ENCODE assay signal across 8 cellular contexts in the genomic region with DNA sequence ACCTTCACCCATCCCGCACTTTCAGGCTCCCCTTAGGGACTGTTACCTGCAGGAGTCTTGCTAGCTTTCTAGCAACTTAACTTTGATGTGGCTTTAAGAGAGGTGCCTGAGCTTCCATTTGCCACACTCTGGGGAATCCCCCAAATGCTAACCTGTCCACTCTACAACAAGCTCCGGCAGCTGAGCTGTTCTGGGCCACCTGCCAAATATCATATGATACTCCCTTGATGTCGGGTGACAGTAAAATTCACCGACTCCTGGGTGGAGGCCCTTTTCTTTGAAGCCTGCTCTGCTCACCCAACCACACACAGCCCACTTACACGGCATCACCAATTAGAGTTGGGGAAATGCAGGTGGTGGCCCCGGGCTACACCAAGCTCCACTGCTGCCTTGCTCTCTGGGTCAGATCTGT. TPM values are rescaled to one million over a fixed set of nuclear protein-coding genes. Genes with fewer than 3 reads are reported as not detected.
DNase-seq lines count a peak whose midpoint lies in the region; ATAC-seq and TF ChIP-seq lines count a peak whose summit lies in the region.

No MANE protein-coding gene starts in this region.

- H3K9me2 ChIP-seq in MM.1S (replicated peaks; ENCODE audit: insufficient read depth, low read length): no peaks in the 10 kb centered on the region

- no peak overlapping the region for H3K4me3 Mint-ChIP-seq in activated CD4-positive, alpha-beta T cell treated with anti-CD3 and anti-CD28 coated beads for 36 hours

- no peaks in the 10 kb centered on the region for H3K36me3 Mint-ChIP-seq in activated CD4-positive, alpha-beta T cell treated with anti-CD3 and anti-CD28 coated beads for 36 hours (ENCODE audit: low read depth)

- H3K9me3 Mint-ChIP-seq in activated CD4-positive, alpha-beta T cell treated with anti-CD3 and anti-CD28 coated beads for 36 hours (ENCODE audit: low read depth): no peaks in the 10 kb centered on the region

- POLR2A ChIA-PET in activated CD4-positive, alpha-beta T cell treated with anti-CD3 and anti-CD28 coated beads for 36 hours (lab: Charles Lee): interaction anchor here (0.6 to 1.0 kb wide), 2 partner anchors 33 to 211 kb away, joined by 3 read pairs; no protein-coding TSS in a partner anchor

- H3K4me3 ChIP-seq in DND-41 (ENCODE audit: low read depth in 1 of 2, low read length in 2 of 2) (no peak overlapping the region), MM.1S (ENCODE audit: low read length) (no peak overlapping the region)

- DNase-seq in DND-41: peak; percentile 93
- DNase-seq in MM.1S: peak; percentile 99
- peak; percentile 83 for DNase-seq in activated CD4-positive, alpha-beta T cell treated with anti-CD3 and anti-CD28 coated beads for 36 hours
- peak; percentile 52 for DNase-seq in stimulated activated CD8-positive, alpha-beta memory T cell treated with anti-CD3 and anti-CD28 coated beads, Interleukin-12 subunit alpha, Interleukin-12 subunit beta, amount 100 ng/mL, for 24 hours (ENCODE audit: extremely low read depth)
- no peak for DNase-seq in medulla oblongata (ENCODE audit: extremely low spot score)
- no peak for DNase-seq in NCI-H1694 (lab: John Stamatoyannopoulos, UW)
- DNase-seq in KBM-7: no peak

- H3K79me2 ChIP-seq in DND-41 (ENCODE audit: insufficient read depth, low read length) (no peaks in the 10 kb centered on the region), MM.1S (ENCODE audit: low read length) (no peaks in the 10 kb centered on the region)

- peak overlapping the region; percentile 18 for H3K4me2 ChIP-seq in DND-41 (ENCODE audit: insufficient read depth, low read length)
- H3K4me2 ChIP-seq in MM.1S (ENCODE audit: low read depth, low read length): peak overlapping the region; percentile 50

- intact Hi-C loops in activated CD4-positive, alpha-beta T cell treated with anti-CD3 and anti-CD28 coated beads for 36 hours (cut with DNase I, micrococcal nuclease): loop anchor here (1.0 to 5.0 kb wide), 2 partner anchors 198 to 204 kb away; no protein-coding TSS in a partner anchor

- peaks cover 68% of the 10 kb centered on the region for H3K4me1 Mint-ChIP-seq in activated CD4-positive, alpha-beta T cell treated with anti-CD3 and anti-CD28 coated beads for 36 hours

- peak overlapping the region; percentile 66 for H3K27ac ChIP-seq in DND-41 (ENCODE audit: low read length)
- H3K27ac ChIP-seq in MM.1S (ENCODE audit: low read length): peak overlapping the region; percentile 78; the same call in 1 of the 2 replicates

- H3K9me3 ChIP-seq in DND-41 (ENCODE audit: insufficient read depth, low read length, severe bottlenecking) (no peaks in the 10 kb centered on the region), MM.1S (replicated peaks; ENCODE audit: insufficient read depth, low read length) (no peaks in the 10 kb centered on the region)

- no peaks in the 10 kb centered on the region for H4K20me1 ChIP-seq in DND-41 (ENCODE audit: insufficient read depth, low read length)
- no peaks in the 10 kb centered on the region for H4K20me1 ChIP-seq in MM.1S (ENCODE audit: insufficient read depth, low read length)

- CTCF ChIA-PET in activated CD4-positive, alpha-beta T cell treated with anti-CD3 and anti-CD28 coated beads for 36 hours (lab: Charles Lee): interaction anchor here (0.7 to 6.1 kb wide), 9 partner anchors 14 to 313 kb away, joined by 3 to 71 read pairs (median 3); no protein-coding TSS in a partner anchor

- peak overlapping the region; percentile 9; the same call in 1 of the 2 replicates for H3K9ac ChIP-seq in DND-41 (ENCODE audit: low read depth, low read length)
- peak overlapping the region; percentile 35; the same call in 1 of the 2 replicates for H3K9ac ChIP-seq in MM.1S (ENCODE audit: low read length)

- H3F3A ChIP-seq in MM.1S (ENCODE audit: insufficient read depth, low read length): peaks cover 13% of the 10 kb centered on the region

- in situ Hi-C loops in KBM-7 (cut with MboI; ENCODE audit: low pct_unique_long_range_greater_than_20kb, low sequenced_read_pairs): loop anchor here (10.0 kb wide), 1 partner anchor 120 kb away; the partner anchor contains the start of gene CXCR6

- no peak for TF ChIP-seq CTCF in DND-41 (IDR thresholded peaks at IDR 0.05; ENCODE audit: borderline replicate concordance, extremely low read depth, low read length, poor library complexity, severe bottlenecking)
- TF ChIP-seq CTCF in MM.1S (IDR thresholded peaks at IDR 0.05; ENCODE audit: low read length): no peak

- no peak overlapping the region for H2AFZ ChIP-seq in DND-41 (ENCODE audit: low read depth, low read length)
- H2AFZ ChIP-seq in MM.1S (ENCODE audit: low read length): 0 out of 2 replicates have a peak overlapping the region, but pooled peaks have one; percentile 2

- H3K27me3 ChIP-seq in DND-41 (ENCODE audit: insufficient read depth, low read length, poor library complexity) (no peaks in the 10 kb centered on the region), MM.1S (replicated peaks; ENCODE audit: insufficient read depth, low read length) (no peaks in the 10 kb centered on the region)

- H3K27me3 Mint-ChIP-seq in activated CD4-positive, alpha-beta T cell treated with anti-CD3 and anti-CD28 coated beads for 36 hours: peaks cover 57% of the 10 kb centered on the region

- H3K4me1 ChIP-seq in DND-41 (ENCODE audit: insufficient read depth, low read length) (peaks cover 61% of the 10 kb centered on the region), MM.1S (ENCODE audit: low read length) (peaks cover 33% of the 10 kb centered on the region)

- peak; percentile 94 for ATAC-seq in DND-41 (ENCODE audit: insufficient read depth, low read depth)
- ATAC-seq in activated CD4-positive, alpha-beta T cell treated with anti-CD3 and anti-CD28 coated beads for 36 hours: peak; percentile 92
- ATAC-seq in esophagus mucosa: peak; percentile 71

- H3K36me3 ChIP-seq in DND-41 (ENCODE audit: insufficient read depth, low read length) (no peaks in the 10 kb centered on the region), MM.1S (replicated peaks; ENCODE audit: insufficient read depth, low read length) (no peaks in the 10 kb centered on the region)

- H3K27ac Mint-ChIP-seq in activated CD4-positive, alpha-beta T cell treated with anti-CD3 and anti-CD28 coated beads for 36 hours: no peak overlapping the region

RNA-seq across cellular contexts. Expression of gene XCR1, which starts 38.0 kb away (rescaled TPM):
- not detected for total RNA-seq in activated CD4-positive, alpha-beta T cell treated with anti-CD3 and anti-CD28 coated beads for 36 hours
- total RNA-seq in esophagus mucosa: 0.04 TPM

Comparison
In these comparisons a context has a peak if more than half of its experiments do, and no peak if none do; other contexts are left out.
1. DNase-seq: peak in DND-41 (single experiment), MM.1S (single experiment), activated CD4-positive, alpha-beta T cell treated with anti-CD3 and anti-CD28 coated beads for 36 hours (single experiment) and stimulated activated CD8-positive, alpha-beta memory T cell treated with anti-CD3 and anti-CD28 coated beads, Interleukin-12 subunit alpha, Interleukin-12 subunit beta, amount 100 ng/mL, for 24 hours (single experiment); none in medulla oblongata (single experiment), NCI-H1694 (single experiment) and KBM-7 (single experiment).
2. Peak in every context shown above with its lines, with median percentiles within 50 percentile points of each other: ATAC-seq.